ENCODE assay signal across 8 cellular contexts in genomic region chr9:36191696-36192095, GRCh38. TPM values are rescaled to one million over a fixed set of nuclear protein-coding genes. Genes with fewer than 3 reads are reported as not detected.
DNase-seq lines count a peak whose midpoint lies in the region; ATAC-seq and TF ChIP-seq lines count a peak whose summit lies in the region.

No MANE protein-coding gene starts in this region.

- ATAC-seq in GM18907 (IDR thresholded peaks at IDR 0.05; ENCODE audit: unreplicated experiment) = no peak
- ATAC-seq in GM21528 (IDR thresholded peaks at IDR 0.05; ENCODE audit: low FRiP score, unreplicated experiment) = no peak

- POLR2A ChIA-PET in A673 (lab: Charles Lee; ENCODE audit: low non-redundant PET) = no interaction called here

- H3K4me3 ChIP-seq in A673 (ENCODE audit: low read depth, low read length, poor library complexity, severe bottlenecking) = peak overlapping the region; percentile 92
- H3K4me3 ChIP-seq in HUES6 (ENCODE audit: low read depth, low read length) = peak overlapping the region; percentile 75
- peak overlapping the region; percentile 82 for H3K4me3 ChIP-seq in mononuclear cell (ENCODE audit: low read length)

- H3K36me3 Mint-ChIP-seq in brain = peaks cover 9% of the 10 kb centered on the region

- no peaks in the 10 kb centered on the region for H3K9me3 Mint-ChIP-seq in brain

- H3K9me3 ChIP-seq in A673 (ENCODE audit: low read depth, low read length, poor library complexity, severe bottlenecking) (no peaks in the 10 kb centered on the region), HUES6 (ENCODE audit: control insufficient read depth, insufficient read depth, low read depth, low read length) (no peaks in the 10 kb centered on the region), mononuclear cell (ENCODE audit: low read depth, low read length) (no peaks in the 10 kb centered on the region)

- peak overlapping the region; percentile 87 to 96 (median 92) for H3K4me3 Mint-ChIP-seq in brain

- no peak for TF ChIP-seq CTCF in A673 (conservative IDR thresholded peaks at IDR 0.05; ENCODE audit: low read depth, low read length)
- no peak for TF ChIP-seq CTCF in brain (conservative IDR thresholded peaks at IDR 0.05)

- H3K9ac ChIP-seq in HUES6 (ENCODE audit: low read length) = peak overlapping the region; percentile 85

- H3K27ac ChIP-seq in A673 (ENCODE audit: low read depth, low read length, poor library complexity, severe bottlenecking) (peak overlapping the region; percentile 83), HUES6 (ENCODE audit: low read depth, low read length) (peak overlapping the region; percentile 82; the same call in 1 of the 2 replicates)

- BruUV-seq in A673 (replicated peaks; lab: Mats Ljungman, UMichigan) = no TSS peak

- peaks cover 50% of the 10 kb centered on the region for H3K4me1 Mint-ChIP-seq in brain

- DNase-seq in A673 (ENCODE audit: low spot score) (no peak), NCI-H187 (lab: John Stamatoyannopoulos, UW) (no peak), pons (ENCODE audit: low spot score) (no peak)

- intact Hi-C loops in A673 (cut with micrococcal nuclease; ENCODE audit: unreplicated experiment) = no loop called here

- H3K27me3 ChIP-seq in A673 (replicated peaks; ENCODE audit: insufficient read depth, low read depth, low read length, poor library complexity) = no peaks in the 10 kb centered on the region
- no peaks in the 10 kb centered on the region for H3K27me3 ChIP-seq in HUES6 (ENCODE audit: control insufficient read depth, insufficient read depth, low read length)
- H3K27me3 ChIP-seq in mononuclear cell (ENCODE audit: insufficient read depth, low read length) = no peaks in the 10 kb centered on the region

- CTCF ChIA-PET in A673 (lab: Charles Lee) = no interaction called here

- H3K36me3 ChIP-seq in A673 (ENCODE audit: insufficient read depth, low read length, poor library complexity, severe bottlenecking) = peaks cover 3% of the 10 kb centered on the region
- H3K36me3 ChIP-seq in HUES6 (ENCODE audit: control insufficient read depth, insufficient read depth, low read length) = peaks cover 22% of the 10 kb centered on the region

- peaks cover 21% of the 10 kb centered on the region for H3K4me1 ChIP-seq in A673 (ENCODE audit: insufficient read depth, low read length, poor library complexity, severe bottlenecking)
- peaks cover 17% of the 10 kb centered on the region for H3K4me1 ChIP-seq in HUES6 (ENCODE audit: control insufficient read depth, insufficient read depth, low read length)
- H3K4me1 ChIP-seq in mononuclear cell (ENCODE audit: insufficient read depth, low read length) = peaks cover 39% of the 10 kb centered on the region

- H3K27ac Mint-ChIP-seq in brain = peak overlapping the region; percentile 16 to 94 (median 90)

- H3K27me3 Mint-ChIP-seq in brain = peaks cover 14% of the 10 kb centered on the region

RNA-seq across cellular contexts. Expression of gene CLTA, which starts 1.0 kb away (rescaled TPM):
- total RNA-seq in A673 (2021) (195 and 226 TPM in 2 replicates), mononuclear cell (77.6 TPM)
- polyA plus RNA-seq in brain (ENCODE audit: insufficient read depth, low read depth, low replicate concordance) = 447 TPM

RNA-seq across cellular contexts. Expression of gene CCIN, which starts 22.5 kb away (rescaled TPM):
- not detected in 2 replicates for total RNA-seq in A673 (2021)
- not detected for polyA plus RNA-seq in brain (ENCODE audit: insufficient read depth, low read depth, low replicate concordance)
- 1.0 TPM for total RNA-seq in mononuclear cell

RNA-seq across cellular contexts. Expression of gene GLIPR2, which starts 55.2 kb away (rescaled TPM):
- total RNA-seq in A673 (2021) (5.0 and 6.9 TPM in 2 replicates), mononuclear cell (86.0 TPM)
- 16.2 TPM for polyA plus RNA-seq in brain (ENCODE audit: insufficient read depth, low read depth, low replicate concordance)

Comparison
In these comparisons a context has a peak if more than half of its experiments do, and no peak if none do; other contexts are left out.
1. RNA of gene GLIPR2, which starts 55.2 kb away (total RNA-seq): 86.0 TPM in mononuclear cell (single experiment); 5.0 to 6.9 TPM in A673; every median in the first group is over 10 times any median in the second.
2. Peak in every context shown above with its lines, with median percentiles within 50 percentile points of each other: H3K4me3 ChIP-seq.